In the genomic region with DNA sequence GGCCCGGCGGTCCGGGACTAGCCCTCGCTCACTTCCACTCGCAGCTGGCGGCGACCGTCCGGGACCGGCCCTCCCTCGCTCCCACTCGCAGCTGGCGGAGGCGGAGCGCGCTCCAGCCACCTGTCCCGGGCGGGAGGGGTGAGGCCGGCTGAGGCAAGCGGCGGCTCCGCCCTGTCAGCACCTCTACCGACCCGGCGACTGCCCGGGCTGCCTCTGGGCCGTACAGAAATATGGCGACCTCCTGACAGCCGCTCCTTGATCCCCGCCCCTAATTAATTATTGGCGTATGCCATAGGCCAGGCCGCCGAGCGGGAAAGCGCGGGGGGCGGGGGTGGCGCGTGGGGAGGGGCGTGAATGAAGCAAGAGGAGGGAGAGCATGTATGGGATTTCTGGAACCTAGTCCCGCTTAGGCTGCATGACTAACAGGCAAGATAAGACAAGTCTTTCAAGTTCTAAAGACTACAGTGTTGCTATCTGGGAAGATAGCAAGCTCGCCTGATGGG, we compare ENCODE assay signal across 8 cellular contexts. TPM values are rescaled to one million over a fixed set of nuclear protein-coding genes. Genes with fewer than 3 reads are reported as not detected.
DNase-seq lines count a peak whose midpoint lies in the region; ATAC-seq, FAIRE-seq and TF ChIP-seq lines count a peak whose summit lies in the region.

A gene (minus strand): TSS at position 200 of the 503 bp plus-strand sequence. CDS start 243 bp downstream, outside the sequence.

- peaks cover 11% of the 10 kb centered on the region for H3K27me3 ChIP-seq in adipocyte (replicated peaks; ENCODE audit: control insufficient read depth, insufficient read depth, low read length)
- no peaks in the 10 kb centered on the region for H3K27me3 ChIP-seq in cardiac muscle cell
- H3K27me3 ChIP-seq in pancreas: no peaks in the 10 kb centered on the region
- H3K27me3 ChIP-seq in tibial artery: no peaks in the 10 kb centered on the region

- H3K4me1 ChIP-seq in adipocyte (ENCODE audit: control insufficient read depth, insufficient read depth, low read length): peaks cover 4% of the 10 kb centered on the region
- peaks cover 7% of the 10 kb centered on the region for H3K4me1 ChIP-seq in cardiac muscle cell (ENCODE audit: low read depth)
- no peaks in the 10 kb centered on the region for H3K4me1 ChIP-seq in pancreas
- peaks cover 0 to 5% (median 0%) of the 10 kb centered on the region in 4 donors for H3K4me1 ChIP-seq in tibial artery

- H3K9me3 ChIP-seq in adipocyte (ENCODE audit: control insufficient read depth, low read length) (peaks cover 8% of the 10 kb centered on the region), cardiac muscle cell (ENCODE audit: low read depth) (no peaks in the 10 kb centered on the region), pancreas (no peaks in the 10 kb centered on the region), tibial artery (no peaks in the 10 kb centered on the region)

- peak within 1 kb of the TSS; percentile 75 for H3K9ac ChIP-seq in adipocyte (ENCODE audit: low read length)

- DNase-seq in DMS114 treated with DMSO at 0.1 percent for 48 hours (lab: John Stamatoyannopoulos, UW; ENCODE audit: unreplicated experiment) (peak; percentile 60), M059J (ENCODE audit: low read depth) (peak; percentile 80), SKM-1 (lab: John Stamatoyannopoulos, UW; ENCODE audit: unreplicated experiment) (peak; percentile 10), adipocyte (ENCODE audit: low read depth) (peak; percentile 79), cardiac muscle cell (ENCODE audit: low read depth in 1 of 2, low spot score in 1 of 2) (peak; percentile 85 to 94), pancreas (peak; percentile 88 to 93 (median 90)), tibial artery (peak; percentile 77 to 87)

- no peak for FAIRE-seq in pancreas (lab: Jason Lieb, UNC)

- H3K4me3 ChIP-seq in adipocyte (ENCODE audit: low read length): peak within 1 kb of the TSS; percentile 85
- peak within 1 kb of the TSS; percentile 85 for H3K4me3 ChIP-seq in cardiac muscle cell
- H3K4me3 ChIP-seq in pancreas: peak within 1 kb of the TSS; percentile 10 to 57 (median 39)
- peak within 1 kb of the TSS; percentile 64 to 73 for H3K4me3 ChIP-seq in tibial artery

- ATAC-seq in GM21825 (IDR thresholded peaks at IDR 0.05; ENCODE audit: unreplicated experiment): peak; percentile 86
- peak; percentile 94 to 95 (median 94) for ATAC-seq in pancreas

- TF ChIP-seq CTCF in cardiac muscle cell (IDR thresholded peaks at IDR 0.05; ENCODE audit: low read depth, low read length): no peak
- no peak for TF ChIP-seq CTCF in pancreas (IDR thresholded peaks at IDR 0.05)
- TF ChIP-seq CTCF in tibial artery (IDR thresholded peaks at IDR 0.05): no peak

- no peaks in the 10 kb centered on the region for H3K36me3 ChIP-seq in adipocyte (ENCODE audit: control insufficient read depth, insufficient read depth, low read length, severe bottlenecking)
- no peaks in the 10 kb centered on the region for H3K36me3 ChIP-seq in cardiac muscle cell
- H3K36me3 ChIP-seq in pancreas: no peaks in the 10 kb centered on the region
- no peaks in the 10 kb centered on the region for H3K36me3 ChIP-seq in tibial artery

- intact Hi-C loops in pancreas (cut with DNase I): no loop called here
- intact Hi-C loops in tibial artery (cut with DNase I; ENCODE audit: low total_unique reads): no loop called here

- 1 to 28% methylated on average over 37 to 42 of the region's 42 CpGs for WGBS in pancreas, 2 donors

- H3K27ac ChIP-seq in cardiac muscle cell (no peak within 1 kb of the TSS), pancreas (peak within 1 kb of the TSS in 3 of 4 donors; percentile 33 to 57 (median 51)), tibial artery (peak within 1 kb of the TSS; percentile 79 to 82)

RNA-seq across cellular contexts. Expression of the gene that starts here (rescaled TPM):
- 7.7 and 12.5 TPM in 2 replicates for total RNA-seq in M059J (2014; rRNA removed; shearing (Covaris generic))
- total RNA-seq in cardiac muscle cell (6.3 and 13.0 TPM in 2 replicates), pancreas (10 to 100 TPM in 4 of 6 donors, 1 to 10 TPM in 2; 8.9 to 12.6 (median 10.4) TPM)
- polyA plus RNA-seq in cardiac muscle cell (6.9 and 7.0 TPM in 2 replicates), pancreas (1 to 10 TPM; 5.4 to 5.7 TPM)

Comparison
In these comparisons a context has a peak if more than half of its experiments do, and no peak if none do; other contexts are left out.
1. DNase-seq: peak in every context shown above with its lines; median percentile 90 in pancreas; 90 in cardiac muscle cell; 82 in tibial artery; 80 in M059J; 79 in adipocyte; 60 in DMS114 treated with DMSO at 0.1 percent for 48 hours; 10 in SKM-1.